Comparison of ENCODE assay signal across 16 cellular contexts in genomic region chr9:104232781-104233341, GRCh38.
DNase-seq lines count a peak whose midpoint lies in the region; ATAC-seq, FAIRE-seq and TF ChIP-seq lines count a peak whose summit lies in the region.
"Had no signal": no experiment of that assay in that cellular context is flagged by ENCODE, and none has a peak within 500 bp of the region (broad histone marks: within the 10 kb centered on the region; RNA-seq: fewer than 3 reads in every experiment).

No MANE protein-coding gene starts in this region.

- no peaks in the 10 kb centered on the region for H3K36me3 Mint-ChIP-seq in astrocyte (ENCODE audit: low read depth, unreplicated experiment)

- H3K9me3 ChIP-seq in astrocyte (ENCODE audit: insufficient read depth, low read depth, low read length), result no peaks in the 10 kb centered on the region

- H3K4me3 Mint-ChIP-seq in astrocyte (ENCODE audit: unreplicated experiment), result no peak overlapping the region
- H3K4me3 Mint-ChIP-seq: activated CD4-positive, alpha-beta T cell treated with anti-CD3 and anti-CD28 coated beads, Interleukin-2, amount 10 ng/mL, durations not matched to agents 7 days and 5 days; activated T-helper 1 cell treated with anti-CD3 and anti-CD28 coated beads, Interleukin-12 subunit alpha, Interleukin-12 subunit beta, Interleukin-2, Interleukin-4 antibody, amounts not matched to agents 30 ng/mL and 10 ng/mL and 1 ng/mL, durations not matched to agents 14 hours and 24 hours and 36 hours had no signal

- no peaks in the 10 kb centered on the region for H3K36me3 ChIP-seq in astrocyte (ENCODE audit: insufficient read depth, low read length)
- H3K36me3 ChIP-seq: cardiac muscle cell had no signal

- no peak for FAIRE-seq in astrocyte (lab: Jason Lieb, UNC)

- peak overlapping the region; percentile 2 for H2AFZ ChIP-seq in astrocyte (ENCODE audit: low read depth, low read length)

- peak; percentile 39 for DNase-seq in NCI-H82 (lab: John Stamatoyannopoulos, UW)
- DNase-seq in NCI-H82 treated with DMSO at 0.1 percent for 48 hours (lab: John Stamatoyannopoulos, UW; ENCODE audit: unreplicated experiment), result no peak
- peak; percentile 9 for DNase-seq in astrocyte (ENCODE audit: low read depth)
- peak; percentile 3 to 43 for DNase-seq in foreskin fibroblast
- no peak for DNase-seq in HUDEP-2 (lab: John Stamatoyannopoulos, UW; ENCODE audit: unreplicated experiment in 76 of 76)
- DNase-seq: activated CD4-positive, alpha-beta T cell treated with anti-CD3 and anti-CD28 coated beads, Interleukin-2, amount 10 ng/mL, durations not matched to agents 7 days and 5 days; COR-L47; NCI-H1417; NCI-H446 had no signal

- ATAC-seq in GM19395 (IDR thresholded peaks at IDR 0.05; ENCODE audit: unreplicated experiment) (no peak), GM19463 (IDR thresholded peaks at IDR 0.05; ENCODE audit: unreplicated experiment) (no peak), HG02678 (IDR thresholded peaks at IDR 0.05; ENCODE audit: unreplicated experiment) (no peak)

- no peak overlapping the region for H3K9ac ChIP-seq in astrocyte (ENCODE audit: low read length)

- H3K27ac ChIP-seq in astrocyte (ENCODE audit: low read depth, low read length), result peak overlapping the region; percentile 74
- H3K27ac ChIP-seq: 22Rv1, cardiac muscle cell had no signal

- H3K4me1 Mint-ChIP-seq in astrocyte (ENCODE audit: low read depth, unreplicated experiment), result no peaks in the 10 kb centered on the region
- H3K4me1 Mint-ChIP-seq: activated CD4-positive, alpha-beta T cell treated with anti-CD3 and anti-CD28 coated beads, Interleukin-2, amount 10 ng/mL, durations not matched to agents 7 days and 5 days had no signal

- H3K9me3 Mint-ChIP-seq in astrocyte (ENCODE audit: unreplicated experiment), result no peaks in the 10 kb centered on the region
- H3K9me3 Mint-ChIP-seq: activated CD4-positive, alpha-beta T cell treated with anti-CD3 and anti-CD28 coated beads, Interleukin-2, amount 10 ng/mL, durations not matched to agents 7 days and 5 days; activated T-helper 1 cell treated with anti-CD3 and anti-CD28 coated beads, Interleukin-12 subunit alpha, Interleukin-12 subunit beta, Interleukin-2, Interleukin-4 antibody, amounts not matched to agents 30 ng/mL and 10 ng/mL and 1 ng/mL, durations not matched to agents 14 hours and 24 hours and 36 hours had no signal

- H3K27me3 ChIP-seq in astrocyte (ENCODE audit: insufficient read depth, low read length), result no peaks in the 10 kb centered on the region
- H3K27me3 ChIP-seq: cardiac muscle cell had no signal

- TF ChIP-seq CTCF in astrocyte (IDR thresholded peaks at IDR 0.05; ENCODE audit: insufficient read depth, low read depth, low read length) (no peak), foreskin fibroblast (IDR thresholded peaks at IDR 0.05; ENCODE audit: low read depth, low read length) (no peak)

- H3K79me2 ChIP-seq in astrocyte (ENCODE audit: insufficient read depth, low read length), result no peaks in the 10 kb centered on the region

- peak overlapping the region; percentile 9 for H3K4me2 ChIP-seq in astrocyte (ENCODE audit: low read length)

- no peaks in the 10 kb centered on the region for H3K27me3 Mint-ChIP-seq in astrocyte (ENCODE audit: low read depth, unreplicated experiment)
- H3K27me3 Mint-ChIP-seq: activated CD4-positive, alpha-beta T cell treated with anti-CD3 and anti-CD28 coated beads, Interleukin-2, amount 10 ng/mL, durations not matched to agents 7 days and 5 days had no signal

- H3K4me1 ChIP-seq in astrocyte (ENCODE audit: insufficient read depth, low read length), result peaks cover 4% of the 10 kb centered on the region

- no peak overlapping the region for H3K4me3 ChIP-seq in astrocyte (ENCODE audit: insufficient read depth, low read depth, low read length)
- no peak overlapping the region for H3K4me3 ChIP-seq in foreskin fibroblast (ENCODE audit: low read depth in 1 of 2, low read length in 2 of 2)
- H3K4me3 ChIP-seq: cardiac muscle cell, lung had no signal

- no peaks in the 10 kb centered on the region for H4K20me1 ChIP-seq in astrocyte (ENCODE audit: insufficient read depth, low read length)

- H3K27ac Mint-ChIP-seq in astrocyte (ENCODE audit: unreplicated experiment), result no peak overlapping the region
- H3K27ac Mint-ChIP-seq: activated CD4-positive, alpha-beta T cell treated with anti-CD3 and anti-CD28 coated beads, Interleukin-2, amount 10 ng/mL, durations not matched to agents 7 days and 5 days; activated T-helper 1 cell treated with anti-CD3 and anti-CD28 coated beads, Interleukin-12 subunit alpha, Interleukin-12 subunit beta, Interleukin-2, Interleukin-4 antibody, amounts not matched to agents 30 ng/mL and 10 ng/mL and 1 ng/mL, durations not matched to agents 14 hours and 24 hours and 36 hours had no signal

Comparison
In these comparisons a context has a peak if more than half of its experiments do, and no peak if none do; other contexts are left out.
1. DNase-seq: peak in NCI-H82 (single experiment), astrocyte (single experiment) and foreskin fibroblast (2 of 2); none in NCI-H82 treated with DMSO at 0.1 percent for 48 hours (single experiment) and HUDEP-2 (0 of 76).